ENCODE assay signal across 1 cellular context in the genomic region with DNA sequence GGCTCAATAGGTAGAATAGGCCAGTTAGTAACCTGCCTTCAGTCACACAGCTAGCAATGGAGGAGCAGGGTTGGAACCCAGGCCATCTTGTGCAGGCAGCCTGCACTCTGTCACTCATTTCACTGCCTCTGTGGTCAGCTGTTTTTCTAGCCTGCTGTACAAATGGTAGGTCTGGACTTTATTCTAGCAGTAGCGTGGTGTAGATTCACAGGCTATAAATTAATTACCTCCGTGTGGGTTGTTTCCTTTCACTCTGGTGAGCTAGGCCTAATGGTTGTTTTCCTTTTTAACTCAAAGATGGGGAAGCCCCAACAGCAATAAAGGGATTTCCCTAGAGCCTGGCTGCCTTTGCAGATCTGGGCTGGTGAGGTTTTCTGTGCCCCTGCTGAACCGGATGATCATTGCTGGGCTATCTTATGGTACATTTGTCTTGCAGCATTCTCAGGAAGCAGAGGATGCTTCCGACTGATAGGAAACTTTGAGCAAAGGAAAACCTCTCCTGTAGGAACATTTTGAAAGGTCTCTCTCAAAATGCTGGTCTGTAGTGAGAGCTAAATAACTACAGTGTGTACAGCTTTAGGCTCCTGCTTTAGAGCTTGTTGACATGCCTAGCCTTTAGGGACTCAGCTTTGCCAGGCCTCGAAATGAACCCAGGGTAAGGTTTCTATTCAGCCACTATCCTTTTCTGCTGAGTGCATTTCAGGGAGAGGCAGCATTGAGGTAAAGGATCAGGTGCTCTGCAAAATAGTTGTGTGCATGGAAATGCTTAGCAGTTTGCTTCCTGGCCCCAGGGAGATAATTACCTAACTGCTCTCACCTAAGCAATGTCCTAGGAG.
TF ChIP-seq lines count a peak whose summit lies in the region.

No MANE protein-coding gene starts in this region.

TF ChIP-seq in IMR-90, 13 proteins besides CTCF, POLR2A, EP300 and RAD21 (continued from another document):
- TF ChIP-seq, protein P1, sequence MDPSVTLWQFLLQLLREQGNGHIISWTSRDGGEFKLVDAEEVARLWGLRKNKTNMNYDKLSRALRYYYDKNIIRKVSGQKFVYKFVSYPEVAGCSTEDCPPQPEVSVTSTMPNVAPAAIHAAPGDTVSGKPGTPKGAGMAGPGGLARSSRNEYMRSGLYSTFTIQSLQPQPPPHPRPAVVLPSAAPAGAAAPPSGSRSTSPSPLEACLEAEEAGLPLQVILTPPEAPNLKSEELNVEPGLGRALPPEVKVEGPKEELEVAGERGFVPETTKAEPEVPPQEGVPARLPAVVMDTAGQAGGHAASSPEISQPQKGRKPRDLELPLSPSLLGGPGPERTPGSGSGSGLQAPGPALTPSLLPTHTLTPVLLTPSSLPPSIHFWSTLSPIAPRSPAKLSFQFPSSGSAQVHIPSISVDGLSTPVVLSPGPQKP (IDR thresholded peaks at IDR 0.05; ENCODE audit: borderline replicate concordance, low read depth, low read length) = no peak
- no peak for TF ChIP-seq CEBPB (IDR thresholded peaks at IDR 0.05; ENCODE audit: low read depth, low read length)
- TF ChIP-seq SMC3 (IDR thresholded peaks at IDR 0.05; ENCODE audit: low read depth, low read length) = no peak
- TF ChIP-seq, protein P2, sequence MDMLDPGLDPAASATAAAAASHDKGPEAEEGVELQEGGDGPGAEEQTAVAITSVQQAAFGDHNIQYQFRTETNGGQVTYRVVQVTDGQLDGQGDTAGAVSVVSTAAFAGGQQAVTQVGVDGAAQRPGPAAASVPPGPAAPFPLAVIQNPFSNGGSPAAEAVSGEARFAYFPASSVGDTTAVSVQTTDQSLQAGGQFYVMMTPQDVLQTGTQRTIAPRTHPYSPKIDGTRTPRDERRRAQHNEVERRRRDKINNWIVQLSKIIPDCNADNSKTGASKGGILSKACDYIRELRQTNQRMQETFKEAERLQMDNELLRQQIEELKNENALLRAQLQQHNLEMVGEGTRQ (IDR thresholded peaks at IDR 0.05; ENCODE audit: low read depth, low read length) = no peak
